9 cellular contexts compared by ENCODE assay signal in the genomic region with DNA sequence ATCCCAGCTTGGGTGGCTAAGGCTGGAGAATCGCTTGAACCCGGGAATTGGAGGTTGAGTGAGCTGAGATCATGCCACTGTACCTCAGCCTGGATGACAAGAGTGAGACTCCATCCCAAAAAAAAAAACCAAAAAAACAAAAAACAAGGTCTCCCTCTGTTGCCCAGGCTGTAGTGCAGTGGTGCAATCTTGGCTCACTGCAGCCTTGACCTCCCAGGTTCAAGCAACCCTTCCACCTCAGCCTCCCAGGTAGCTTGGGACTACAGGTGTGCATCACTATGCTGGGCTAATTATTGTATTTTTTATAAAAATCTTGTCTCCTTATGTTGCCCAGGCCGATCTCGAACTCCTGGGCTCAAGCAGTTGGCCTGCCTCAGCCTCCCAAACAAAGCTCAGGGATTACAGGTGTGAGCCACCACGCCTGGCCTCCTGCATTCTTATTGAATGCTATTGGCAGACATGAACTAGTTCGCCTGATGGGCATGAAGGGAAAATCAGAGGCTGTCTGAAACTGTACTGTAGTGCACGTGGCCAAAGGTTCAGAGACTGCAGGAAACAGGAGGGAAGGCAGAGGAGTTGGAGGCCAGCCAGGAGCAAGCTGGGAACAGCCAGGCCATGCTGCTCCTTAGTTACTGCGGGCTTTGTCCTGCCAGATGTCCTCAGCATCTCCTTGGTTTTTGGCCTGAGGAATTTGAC. TPM values are rescaled to one million over a fixed set of nuclear protein-coding genes. Genes with fewer than 3 reads are reported as not detected.
A peak's percentile ranks its signal among the peaks of the same experiment; 100 is the strongest.
DNase-seq lines count a peak whose midpoint lies in the region; ATAC-seq and TF ChIP-seq lines count a peak whose summit lies in the region.
"Had no signal": no experiment of that assay in that cellular context is flagged by ENCODE, and none has a peak within 500 bp of the region (broad histone marks: within the 10 kb centered on the region; RNA-seq: fewer than 3 reads in every experiment).

No MANE protein-coding gene starts in this region.

- no peak for TF ChIP-seq EP300 in sigmoid colon (IDR thresholded peaks at IDR 0.05)

- no peak for TF ChIP-seq CTCF in fibroblast of the aortic adventitia (IDR thresholded peaks at IDR 0.05; ENCODE audit: insufficient read depth, low read length)
- no peak for TF ChIP-seq CTCF in sigmoid colon (IDR thresholded peaks at IDR 0.05)

- no peaks in the 10 kb centered on the region for H3K27me3 ChIP-seq in sigmoid colon

- WGBS in sigmoid colon, 2 donors = 57 to 79% methylated on average over 8 of the region's 8 CpGs

- H3K9me3 Mint-ChIP-seq in stimulated activated naive B cell treated with anti-CD40 and anti-IgM and Interleukin-4, amounts not matched to agents 10 μg/mL and 1 μg/mL and 100 μg/mL, for 72 hours = no peaks in the 10 kb centered on the region
- H3K9me3 Mint-ChIP-seq in activated T-cell treated with anti-CD3 and anti-CD28 coated beads, Interleukin-2, amount 50 U/mL, for 72 hours = no peaks in the 10 kb centered on the region
- H3K9me3 Mint-ChIP-seq: T-cell had no signal

- H3K4me3 ChIP-seq in fibroblast of the aortic adventitia (ENCODE audit: low read depth, low read length) (no peak overlapping the region), sigmoid colon (no peak overlapping the region)

- H3K36me3 Mint-ChIP-seq in stimulated activated naive B cell treated with anti-CD40 and anti-IgM and Interleukin-4, amounts not matched to agents 10 μg/mL and 1 μg/mL and 100 μg/mL, for 72 hours = no peaks in the 10 kb centered on the region
- no peaks in the 10 kb centered on the region for H3K36me3 Mint-ChIP-seq in activated T-cell treated with anti-CD3 and anti-CD28 coated beads, Interleukin-2, amount 50 U/mL, for 72 hours (ENCODE audit: insufficient read depth in 2 of 2)
- H3K36me3 Mint-ChIP-seq: T-cell had no signal

- peaks cover 0 to 2% of the 10 kb centered on the region in 2 donors for H3K4me1 Mint-ChIP-seq in stimulated activated naive B cell treated with anti-CD40 and anti-IgM and Interleukin-4, amounts not matched to agents 10 μg/mL and 1 μg/mL and 100 μg/mL, for 72 hours
- H3K4me1 Mint-ChIP-seq in activated T-cell treated with anti-CD3 and anti-CD28 coated beads, Interleukin-2, amount 50 U/mL, for 72 hours (ENCODE audit: low read depth) = no peaks in the 10 kb centered on the region
- H3K4me1 Mint-ChIP-seq: T-cell had no signal

- no peaks in the 10 kb centered on the region for H3K36me3 ChIP-seq in sigmoid colon

- peaks cover 5 to 7% of the 10 kb centered on the region in 2 donors for H3K27me3 Mint-ChIP-seq in stimulated activated naive B cell treated with anti-CD40 and anti-IgM and Interleukin-4, amounts not matched to agents 10 μg/mL and 1 μg/mL and 100 μg/mL, for 72 hours
- no peaks in the 10 kb centered on the region for H3K27me3 Mint-ChIP-seq in activated T-cell treated with anti-CD3 and anti-CD28 coated beads, Interleukin-2, amount 50 U/mL, for 72 hours (ENCODE audit: low read depth)
- H3K27me3 Mint-ChIP-seq: T-cell had no signal

- H3K27ac Mint-ChIP-seq in stimulated activated naive B cell treated with anti-CD40 and anti-IgM and Interleukin-4, amounts not matched to agents 10 μg/mL and 1 μg/mL and 100 μg/mL, for 72 hours = no peak overlapping the region
- no peak overlapping the region for H3K27ac Mint-ChIP-seq in activated T-cell treated with anti-CD3 and anti-CD28 coated beads, Interleukin-2, amount 50 U/mL, for 72 hours
- H3K27ac Mint-ChIP-seq: T-cell had no signal

- H3K27ac ChIP-seq in sigmoid colon = no peak overlapping the region

- H3K4me1 ChIP-seq in sigmoid colon = no peaks in the 10 kb centered on the region

- no peak for ATAC-seq in stimulated activated naive B cell treated with anti-CD40 and anti-IgM and Interleukin-4, amounts not matched to agents 10 μg/mL and 1 μg/mL and 100 μg/mL, for 72 hours (replicated peaks)
- no peak for ATAC-seq in activated T-cell treated with anti-CD3 and anti-CD28 coated beads, Interleukin-2, amount 50 U/mL, for 72 hours (replicated peaks in 1 of 2)
- ATAC-seq in HG02970 (IDR thresholded peaks at IDR 0.05; ENCODE audit: low FRiP score, unreplicated experiment) = no peak
- ATAC-seq: T-cell had no signal

- no peak overlapping the region for H3K4me3 Mint-ChIP-seq in stimulated activated naive B cell treated with anti-CD40 and anti-IgM and Interleukin-4, amounts not matched to agents 10 μg/mL and 1 μg/mL and 100 μg/mL, for 72 hours
- H3K4me3 Mint-ChIP-seq in activated T-cell treated with anti-CD3 and anti-CD28 coated beads, Interleukin-2, amount 50 U/mL, for 72 hours = no peak overlapping the region
- H3K4me3 Mint-ChIP-seq: T-cell had no signal

- DNase-seq in HCEC 1CT (peak; percentile 50), RPMI8226 (peak; percentile 30), fibroblast of the aortic adventitia (ENCODE audit: low read depth) (peak; percentile 49), sigmoid colon (peak; percentile 69), SK-N-DZ (ENCODE audit: low spot score) (no peak)
- no peak for DNase-seq in stimulated activated naive B cell treated with anti-CD40 and anti-IgM and Interleukin-4, amounts not matched to agents 10 μg/mL and 1 μg/mL and 100 μg/mL, for 72 hours
- no peak for DNase-seq in activated T-cell treated with anti-CD3 and anti-CD28 coated beads, Interleukin-2, amount 50 U/mL, for 72 hours
- DNase-seq: T-cell had no signal

- no peaks in the 10 kb centered on the region for H3K9me3 ChIP-seq in sigmoid colon

- intact Hi-C loops in sigmoid colon (cut with DNase I) = no loop called here

- TF ChIP-seq POLR2A in sigmoid colon (IDR thresholded peaks at IDR 0.05) = no peak

RNA-seq across cellular contexts. Expression of gene ASXL2, which starts 16.0 kb away (rescaled TPM):
- 11.7 and 22.0 TPM in 2 replicates for total RNA-seq in fibroblast of the aortic adventitia (ENCODE audit: low replicate concordance)
- total RNA-seq in sigmoid colon = 10 to 100 TPM; 10.7 to 15.5 (median 14.4) TPM
- polyA plus RNA-seq in sigmoid colon = 1 to 10 TPM; 1.8 to 7.1 (median 2.5) TPM
- 2.5 and 3.0 TPM in 2 replicates for polyA plus RNA-seq in SK-N-DZ (2014; cell fraction: cytosol; rRNA removed)
- polyA plus RNA-seq in SK-N-DZ (2014; cell fraction: nucleus; rRNA removed) = 2.6 and 4.7 TPM in 2 replicates
- 10 to 100 TPM; 38.9 to 39.8 TPM for total RNA-seq in activated T-cell treated with anti-CD3 and anti-CD28 coated beads, Interleukin-2, amount 50 U/mL, for 72 hours

Comparison
In these comparisons a context has a peak if more than half of its experiments do, and no peak if none do; other contexts are left out.
1. DNase-seq: peak in HCEC 1CT (single experiment), RPMI8226 (single experiment), fibroblast of the aortic adventitia (single experiment) and sigmoid colon (single experiment); none in SK-N-DZ (single experiment), stimulated activated naive B cell treated with anti-CD40 and anti-IgM and Interleukin-4, amounts not matched to agents 10 μg/mL and 1 μg/mL and 100 μg/mL, for 72 hours (single experiment) and activated T-cell treated with anti-CD3 and anti-CD28 coated beads, Interleukin-2, amount 50 U/mL, for 72 hours (0 of 2).